In the genomic region with DNA sequence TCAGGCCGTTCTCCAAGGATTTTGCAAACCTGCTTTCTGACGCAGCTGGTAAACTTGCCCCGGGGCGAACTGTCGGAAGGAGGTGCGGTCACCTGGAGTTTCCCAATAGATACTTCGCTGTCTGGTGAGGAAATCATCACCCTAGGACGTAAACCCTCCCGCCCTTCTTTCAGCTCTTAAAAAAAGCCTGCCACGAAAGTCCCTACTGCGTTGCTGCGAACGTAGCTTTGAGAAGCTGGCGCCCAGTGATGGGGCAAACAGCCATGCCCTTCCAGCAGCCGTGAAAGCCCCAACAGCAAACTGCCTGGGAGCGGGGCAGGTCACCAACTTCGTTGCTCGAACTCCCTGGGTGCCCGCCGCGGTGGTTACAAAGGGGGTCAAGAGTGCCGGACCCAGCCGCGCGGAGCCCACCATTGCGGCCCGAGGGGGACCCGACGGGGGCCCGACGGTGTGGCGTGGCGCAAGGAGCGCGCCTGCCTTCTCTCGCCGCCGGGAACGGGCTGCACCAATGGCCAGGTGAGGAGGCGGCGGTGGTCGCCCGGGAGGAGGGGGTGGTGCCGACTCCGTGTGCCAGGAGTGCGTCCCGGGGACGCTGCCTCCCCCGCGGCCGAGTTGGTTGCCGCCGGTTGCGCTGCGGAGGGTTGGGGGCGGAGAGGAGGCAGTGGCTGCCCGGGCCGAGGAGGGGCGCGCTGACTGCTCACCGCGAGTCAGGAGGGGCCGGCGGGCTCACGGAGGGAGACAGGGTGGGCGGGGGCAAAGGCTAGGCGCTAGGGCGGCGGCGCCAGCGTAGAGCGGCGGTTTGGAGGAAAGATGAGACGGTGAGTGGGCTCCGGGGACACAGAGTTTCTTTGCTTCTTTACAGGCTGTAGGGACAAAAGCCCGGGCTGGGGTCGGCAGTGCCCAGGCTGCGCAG, we compare ENCODE assay signal across 8 cellular contexts. TPM values are rescaled to one million over a fixed set of nuclear protein-coding genes. Genes with fewer than 3 reads are reported as not detected.
DNase-seq lines count a peak whose midpoint lies in the region; ATAC-seq and TF ChIP-seq lines count a peak whose summit lies in the region.

A gene (plus strand): TSS at position 205 of the 913 bp plus-strand sequence. CDS start 24,813 bp downstream, outside the sequence.

- H3K4me3 Mint-ChIP-seq in activated naive CD4-positive, alpha-beta T cell treated with anti-CD3 and anti-CD28 coated beads, Interleukin-2, amount 50 U/mL, for 24 hours = peak within 1 kb of the TSS; percentile 88
- H3K4me3 Mint-ChIP-seq in glutamatergic neuron (ENCODE audit: unreplicated experiment) = peak within 1 kb of the TSS; percentile 92

- H2BK120ac ChIP-seq in trophoblast cell (ENCODE audit: insufficient read depth, low read length, poor library complexity) = peak within 1 kb of the TSS; percentile 98

- TF ChIP-seq CTCF in GM13976 (IDR thresholded peaks at IDR 0.05; ENCODE audit: borderline replicate concordance, control extremely low read depth, extremely low read depth, insufficient read depth, missing control alignments) = no peak
- TF ChIP-seq CTCF in glutamatergic neuron (IDR thresholded peaks at IDR 0.05; ENCODE audit: partially characterized antibody, unreplicated experiment) = no peak
- TF ChIP-seq CTCF in uterus (IDR thresholded peaks at IDR 0.05) = peak in 1 of 4 experiments; percentile 15

- H3K36me3 Mint-ChIP-seq in activated naive CD4-positive, alpha-beta T cell treated with anti-CD3 and anti-CD28 coated beads, Interleukin-2, amount 50 U/mL, for 24 hours = no peaks in the 10 kb centered on the region
- no peaks in the 10 kb centered on the region for H3K36me3 Mint-ChIP-seq in glutamatergic neuron (ENCODE audit: unreplicated experiment)

- H3K4me2 ChIP-seq in trophoblast cell (ENCODE audit: low read length) = peak within 1 kb of the TSS; percentile 70

- H3K23ac ChIP-seq in trophoblast cell (ENCODE audit: low read length) = no peak within 1 kb of the TSS

- peak within 1 kb of the TSS; percentile 96 for H3K14ac ChIP-seq in trophoblast cell (ENCODE audit: low read length)

- peak; percentile 31 for ATAC-seq in HG03571 (IDR thresholded peaks at IDR 0.05; ENCODE audit: unreplicated experiment)

- H3K79me1 ChIP-seq in trophoblast cell (ENCODE audit: low read length) = peaks cover 12% of the 10 kb centered on the region

- no peak within 1 kb of the TSS for H2AK5ac ChIP-seq in trophoblast cell (ENCODE audit: low read length)

- peak within 1 kb of the TSS; percentile 91 for H2BK5ac ChIP-seq in trophoblast cell (ENCODE audit: low read depth, low read length, poor library complexity)

- H3K27me3 ChIP-seq in SJCRH30 (no peaks in the 10 kb centered on the region), trophoblast cell (ENCODE audit: insufficient read depth, low read length) (no peaks in the 10 kb centered on the region), uterus (no peaks in the 10 kb centered on the region)

- peak within 1 kb of the TSS; percentile 37 for H4K12ac ChIP-seq in trophoblast cell (ENCODE audit: low read depth, low read length)

- peak within 1 kb of the TSS; percentile 81 for H2AFZ ChIP-seq in trophoblast cell (ENCODE audit: insufficient read depth, low read length, poor library complexity)

- H4K91ac ChIP-seq in trophoblast cell (ENCODE audit: low read depth, low read length) = peak within 1 kb of the TSS; percentile 89

- H3K4me3 ChIP-seq in SJCRH30 (peak within 1 kb of the TSS; percentile 97), trophoblast cell (ENCODE audit: low read depth, low read length) (peak within 1 kb of the TSS; percentile 92), uterus (peak within 1 kb of the TSS; percentile 85 to 87)

- H3K27ac ChIP-seq in SJCRH30 (peak within 1 kb of the TSS; percentile 100), trophoblast cell (ENCODE audit: low read depth, low read length) (peak within 1 kb of the TSS; percentile 91), uterus (peak within 1 kb of the TSS; percentile 96 to 97)

- peak within 1 kb of the TSS; percentile 68 for H3K4ac ChIP-seq in trophoblast cell (ENCODE audit: low read depth, low read length)

- H3K18ac ChIP-seq in trophoblast cell (ENCODE audit: low read length) = peak within 1 kb of the TSS; percentile 86

- peaks cover 6% of the 10 kb centered on the region; the same call in 1 of the 2 replicates for H3K36me3 ChIP-seq in SJCRH30
- H3K36me3 ChIP-seq in trophoblast cell (ENCODE audit: control insufficient read depth in 1 of 2, insufficient read depth in 2 of 2, low read length in 2 of 2) = no peaks in the 10 kb centered on the region
- H3K36me3 ChIP-seq in uterus = no peaks in the 10 kb centered on the region

- WGBS in trophoblast cell (ENCODE audit: extremely low coverage, insufficient coverage, insufficient read length) = no CpG with 5 or more reads among the region's 78 CpGs

- in situ Hi-C loops in GM13976 (cut with MboI; ENCODE audit: low sequenced_read_pairs, unreplicated experiment) = no loop called here

- peaks cover 29% of the 10 kb centered on the region for H3K4me1 ChIP-seq in SJCRH30
- H3K4me1 ChIP-seq in trophoblast cell (ENCODE audit: control insufficient read depth in 1 of 2, insufficient read depth in 2 of 2, low read length in 2 of 2) = peaks cover 5 to 10% of the 10 kb centered on the region in 2 experiments
- no peaks in the 10 kb centered on the region for H3K4me1 ChIP-seq in uterus

- DNase-seq in GM13976 (ENCODE audit: low spot score) (peak; percentile 57), SJCRH30 (peak; percentile 95 to 96), glutamatergic neuron (peak; percentile 93), trophoblast cell (peak; percentile 97 to 99), uterus (peak; percentile 79 to 84), SKM-1 treated with dmso at 0.1 percent for 144 hours (lab: John Stamatoyannopoulos, UW; ENCODE audit: unreplicated experiment) (no peak)

- H3K27me3 Mint-ChIP-seq in activated naive CD4-positive, alpha-beta T cell treated with anti-CD3 and anti-CD28 coated beads, Interleukin-2, amount 50 U/mL, for 24 hours = peaks cover 40% of the 10 kb centered on the region
- peaks cover 8% of the 10 kb centered on the region for H3K27me3 Mint-ChIP-seq in glutamatergic neuron (ENCODE audit: unreplicated experiment)

- H3K9me3 Mint-ChIP-seq in activated naive CD4-positive, alpha-beta T cell treated with anti-CD3 and anti-CD28 coated beads, Interleukin-2, amount 50 U/mL, for 24 hours = no peaks in the 10 kb centered on the region
- peaks cover 13% of the 10 kb centered on the region for H3K9me3 Mint-ChIP-seq in glutamatergic neuron (ENCODE audit: unreplicated experiment)

- peak; percentile 40 to 57 for TF ChIP-seq POLR2A in uterus (IDR thresholded peaks at IDR 0.05)

- H3K27ac Mint-ChIP-seq in activated naive CD4-positive, alpha-beta T cell treated with anti-CD3 and anti-CD28 coated beads, Interleukin-2, amount 50 U/mL, for 24 hours = peak within 1 kb of the TSS; percentile 15
- H3K27ac Mint-ChIP-seq in glutamatergic neuron (ENCODE audit: unreplicated experiment) = no peak within 1 kb of the TSS

- H4K8ac ChIP-seq in trophoblast cell (ENCODE audit: low read depth, low read length) = peak within 1 kb of the TSS; percentile 75

- no peaks in the 10 kb centered on the region for H3K9me3 ChIP-seq in SJCRH30 (replicated peaks)
- no peaks in the 10 kb centered on the region for H3K9me3 ChIP-seq in trophoblast cell (ENCODE audit: insufficient read depth, low read depth, low read length)
- H3K9me3 ChIP-seq in uterus = no peaks in the 10 kb centered on the region

- peak within 1 kb of the TSS; percentile 92 for H3K9ac ChIP-seq in trophoblast cell (ENCODE audit: low read length)

- intact Hi-C loops in uterus (cut with DNase I; ENCODE audit: low total_unique reads) = loop anchor here (10.0 kb wide), 1 partner anchor 145 kb away; no protein-coding TSS in a partner anchor

- H3K79me2 ChIP-seq in trophoblast cell (ENCODE audit: control insufficient read depth, insufficient read depth, low read length, poor library complexity) = peaks cover 12% of the 10 kb centered on the region

- H2BK12ac ChIP-seq in trophoblast cell (ENCODE audit: low read length) = peak within 1 kb of the TSS; percentile 82

- H3K4me1 Mint-ChIP-seq in activated naive CD4-positive, alpha-beta T cell treated with anti-CD3 and anti-CD28 coated beads, Interleukin-2, amount 50 U/mL, for 24 hours = peaks cover 15% of the 10 kb centered on the region
- H3K4me1 Mint-ChIP-seq in glutamatergic neuron (ENCODE audit: low read depth, unreplicated experiment) = peaks cover 37% of the 10 kb centered on the region

RNA-seq across cellular contexts. Expression of the gene that starts here (rescaled TPM):
- 93.4 and 102 TPM in 2 replicates for total RNA-seq in SJCRH30 (2014; rRNA removed; shearing (Covaris generic))
- total RNA-seq in glutamatergic neuron (ENCODE audit: unreplicated experiment) (18.7 TPM), uterus (100 to 1,000 TPM in 1 of 4 donors, 10 to 100 TPM in 3; 56.9 to 108 (median 68.7) TPM)
- polyA plus RNA-seq in trophoblast cell (2013) = 23.8 and 24.1 TPM in 2 replicates
